ENCODE assay signal across 1 cellular context in the genomic region with DNA sequence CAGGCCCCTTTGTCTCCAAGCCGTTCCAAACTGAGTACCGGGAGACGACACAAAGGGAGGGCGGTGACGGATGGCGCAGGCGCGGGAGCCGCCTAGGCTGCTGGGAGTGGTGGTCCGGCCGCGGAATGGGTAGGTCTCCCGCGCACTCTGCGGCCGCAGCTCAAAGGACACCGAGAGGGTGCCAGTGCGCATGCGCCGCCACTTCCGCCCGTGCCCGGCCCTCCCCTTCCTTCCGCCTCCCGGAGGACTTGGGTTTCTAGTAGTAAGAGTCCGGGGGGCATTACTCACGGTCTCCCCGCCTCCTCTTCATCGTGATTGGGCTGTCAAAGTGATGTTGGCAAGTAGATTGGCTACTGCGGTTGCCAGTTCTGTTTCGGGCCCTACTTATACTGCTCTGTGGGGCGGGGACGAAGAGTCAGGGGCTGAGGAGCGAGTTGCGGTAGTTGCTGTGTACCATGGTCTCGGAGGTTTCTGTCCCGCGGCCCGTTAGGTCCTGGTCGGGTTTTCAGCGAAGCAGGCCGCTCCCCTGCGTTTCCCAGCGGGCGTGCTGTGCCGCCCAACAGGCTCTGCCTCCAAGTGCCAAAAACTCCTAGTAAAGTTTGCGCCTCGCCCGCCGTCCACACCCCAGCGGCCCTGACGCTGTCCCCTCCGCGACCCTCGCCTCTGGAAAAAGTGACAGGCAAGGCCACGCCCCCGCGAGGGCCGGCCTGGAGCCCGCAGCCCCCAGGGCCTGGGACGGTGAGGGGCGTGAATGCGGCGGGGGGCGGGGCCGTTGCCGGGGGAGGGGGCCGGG.
TF ChIP-seq lines count a peak whose summit lies in the region.

No MANE protein-coding gene starts in this region.

TF ChIP-seq in GM12878, 131 proteins besides CTCF, POLR2A, EP300 and RAD21 (continued from another document and continues in another):
- TF ChIP-seq, protein P1, sequence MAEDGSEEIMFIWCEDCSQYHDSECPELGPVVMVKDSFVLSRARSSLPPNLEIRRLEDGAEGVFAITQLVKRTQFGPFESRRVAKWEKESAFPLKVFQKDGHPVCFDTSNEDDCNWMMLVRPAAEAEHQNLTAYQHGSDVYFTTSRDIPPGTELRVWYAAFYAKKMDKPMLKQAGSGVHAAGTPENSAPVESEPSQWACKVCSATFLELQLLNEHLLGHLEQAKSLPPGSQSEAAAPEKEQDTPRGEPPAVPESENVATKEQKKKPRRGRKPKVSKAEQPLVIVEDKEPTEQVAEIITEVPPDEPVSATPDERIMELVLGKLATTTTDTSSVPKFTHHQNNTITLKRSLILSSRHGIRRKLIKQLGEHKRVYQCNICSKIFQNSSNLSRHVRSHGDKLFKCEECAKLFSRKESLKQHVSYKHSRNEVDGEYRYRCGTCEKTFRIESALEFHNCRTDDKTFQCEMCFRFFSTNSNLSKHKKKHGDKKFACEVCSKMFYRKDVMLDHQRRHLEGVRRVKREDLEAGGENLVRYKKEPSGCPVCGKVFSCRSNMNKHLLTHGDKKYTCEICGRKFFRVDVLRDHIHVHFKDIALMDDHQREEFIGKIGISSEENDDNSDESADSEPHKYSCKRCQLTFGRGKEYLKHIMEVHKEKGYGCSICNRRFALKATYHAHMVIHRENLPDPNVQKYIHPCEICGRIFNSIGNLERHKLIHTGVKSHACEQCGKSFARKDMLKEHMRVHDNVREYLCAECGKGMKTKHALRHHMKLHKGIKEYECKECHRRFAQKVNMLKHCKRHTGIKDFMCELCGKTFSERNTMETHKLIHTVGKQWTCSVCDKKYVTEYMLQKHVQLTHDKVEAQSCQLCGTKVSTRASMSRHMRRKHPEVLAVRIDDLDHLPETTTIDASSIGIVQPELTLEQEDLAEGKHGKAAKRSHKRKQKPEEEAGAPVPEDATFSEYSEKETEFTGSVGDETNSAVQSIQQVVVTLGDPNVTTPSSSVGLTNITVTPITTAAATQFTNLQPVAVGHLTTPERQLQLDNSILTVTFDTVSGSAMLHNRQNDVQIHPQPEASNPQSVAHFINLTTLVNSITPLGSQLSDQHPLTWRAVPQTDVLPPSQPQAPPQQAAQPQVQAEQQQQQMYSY (CRISPR knock-in tag; IDR thresholded peaks at IDR 0.05), result peak; percentile 53; the same call in 1 of the 2 replicates
- TF ChIP-seq SRF (IDR thresholded peaks at IDR 0.05; ENCODE audit: low read depth in 2 of 2, low read length in 2 of 2) (no peak), NRF1 (conservative IDR thresholded peaks at IDR 0.05; ENCODE audit: low read depth, low read length) (peak; percentile 96), CHD2 (IDR thresholded peaks at IDR 0.05; ENCODE audit: borderline replicate concordance, low read depth, low read length) (peak; percentile 93), BACH1 (IDR thresholded peaks at IDR 0.05; ENCODE audit: borderline replicate concordance) (peak; percentile 93), TCF3 (IDR thresholded peaks at IDR 0.05; ENCODE audit: borderline replicate concordance, insufficient read depth, low read depth, low read length) (peak; percentile 62; the same call in 1 of the 2 replicates), ETV6 (conservative IDR thresholded peaks at IDR 0.05 in 1 of 2, IDR thresholded peaks at IDR 0.05 in 1 of 2; ENCODE audit: borderline replicate concordance in 1 of 2, low read depth in 1 of 2) (no peak; a peak in 1 of 4 replicates), NFIC (IDR thresholded peaks at IDR 0.05; ENCODE audit: low read depth, low read length) (no peak), TBL1XR1 (IDR thresholded peaks at IDR 0.05; ENCODE audit: low read depth, low read length) (peak; percentile 24; the same call in 1 of the 2 replicates), ESRRA (IDR thresholded peaks at IDR 0.05; ENCODE audit: low read length) (peak; percentile 54; the same call in 1 of the 2 replicates), DPF2 (IDR thresholded peaks at IDR 0.05) (peak; percentile 94), BHLHE40 (IDR thresholded peaks at IDR 0.05; ENCODE audit: borderline replicate concordance in 1 of 2, low read depth in 2 of 2, low read length in 1 of 2) (peak; percentile 99 to 100), HCFC1 (IDR thresholded peaks at IDR 0.05; ENCODE audit: low read length) (peak; percentile 81), POLR2AphosphoS5 (IDR thresholded peaks at IDR 0.05; ENCODE audit: low read length) (peak; percentile 100), RFX5 (IDR thresholded peaks at IDR 0.05; ENCODE audit: low read depth, low read length) (no peak), EZH2 (IDR thresholded peaks at IDR 0.05; ENCODE audit: borderline replicate concordance, control insufficient read depth, low read depth, low read length) (no peak), RUNX3 (IDR thresholded peaks at IDR 0.05; ENCODE audit: low read length) (no peak), CBX5 (IDR thresholded peaks at IDR 0.05; ENCODE audit: low read depth) (no peak), NR2C2 (IDR thresholded peaks at IDR 0.05; ENCODE audit: borderline replicate concordance, control insufficient read depth, insufficient read length, low read depth) (no peak), TCF12 (IDR thresholded peaks at IDR 0.05; ENCODE audit: low read depth, low read length) (peak; percentile 57; the same call in 1 of the 2 replicates), SIN3A (IDR thresholded peaks at IDR 0.05; ENCODE audit: low read depth, low read length) (peak; percentile 40; the same call in 1 of the 2 replicates), MEF2B (IDR thresholded peaks at IDR 0.05; ENCODE audit: partially characterized antibody, poor library complexity, severe bottlenecking) (peak; percentile 55), CHD4 (IDR thresholded peaks at IDR 0.05) (no peak), FOS (IDR thresholded peaks at IDR 0.05; ENCODE audit: borderline replicate concordance, extremely low read depth, insufficient read length) (peak; percentile 97), YY1 (IDR thresholded peaks at IDR 0.05; ENCODE audit: low read depth, low read length) (no peak), ZBED1 (IDR thresholded peaks at IDR 0.05; ENCODE audit: borderline replicate concordance) (0 out of 2 replicates have a peak, but pooled peaks have one; percentile 25), TAF1 (IDR thresholded peaks at IDR 0.05; ENCODE audit: borderline replicate concordance, low read depth, low read length) (peak; percentile 80), EGR1 (IDR thresholded peaks at IDR 0.05; ENCODE audit: borderline replicate concordance in 1 of 2, low read depth in 2 of 2, low read length in 2 of 2) (peak in 1 of 2 experiments; percentile 44; a peak in 1 of 3 replicates), ZNF207 (IDR thresholded peaks at IDR 0.05; ENCODE audit: borderline replicate concordance) (peak; percentile 96; the same call in 1 of the 2 replicates)
- TF ChIP-seq, protein P2, sequence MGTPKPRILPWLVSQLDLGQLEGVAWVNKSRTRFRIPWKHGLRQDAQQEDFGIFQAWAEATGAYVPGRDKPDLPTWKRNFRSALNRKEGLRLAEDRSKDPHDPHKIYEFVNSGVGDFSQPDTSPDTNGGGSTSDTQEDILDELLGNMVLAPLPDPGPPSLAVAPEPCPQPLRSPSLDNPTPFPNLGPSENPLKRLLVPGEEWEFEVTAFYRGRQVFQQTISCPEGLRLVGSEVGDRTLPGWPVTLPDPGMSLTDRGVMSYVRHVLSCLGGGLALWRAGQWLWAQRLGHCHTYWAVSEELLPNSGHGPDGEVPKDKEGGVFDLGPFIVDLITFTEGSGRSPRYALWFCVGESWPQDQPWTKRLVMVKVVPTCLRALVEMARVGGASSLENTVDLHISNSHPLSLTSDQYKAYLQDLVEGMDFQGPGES (IDR thresholded peaks at IDR 0.05), result peak; percentile 93
- TF ChIP-seq, protein P3, sequence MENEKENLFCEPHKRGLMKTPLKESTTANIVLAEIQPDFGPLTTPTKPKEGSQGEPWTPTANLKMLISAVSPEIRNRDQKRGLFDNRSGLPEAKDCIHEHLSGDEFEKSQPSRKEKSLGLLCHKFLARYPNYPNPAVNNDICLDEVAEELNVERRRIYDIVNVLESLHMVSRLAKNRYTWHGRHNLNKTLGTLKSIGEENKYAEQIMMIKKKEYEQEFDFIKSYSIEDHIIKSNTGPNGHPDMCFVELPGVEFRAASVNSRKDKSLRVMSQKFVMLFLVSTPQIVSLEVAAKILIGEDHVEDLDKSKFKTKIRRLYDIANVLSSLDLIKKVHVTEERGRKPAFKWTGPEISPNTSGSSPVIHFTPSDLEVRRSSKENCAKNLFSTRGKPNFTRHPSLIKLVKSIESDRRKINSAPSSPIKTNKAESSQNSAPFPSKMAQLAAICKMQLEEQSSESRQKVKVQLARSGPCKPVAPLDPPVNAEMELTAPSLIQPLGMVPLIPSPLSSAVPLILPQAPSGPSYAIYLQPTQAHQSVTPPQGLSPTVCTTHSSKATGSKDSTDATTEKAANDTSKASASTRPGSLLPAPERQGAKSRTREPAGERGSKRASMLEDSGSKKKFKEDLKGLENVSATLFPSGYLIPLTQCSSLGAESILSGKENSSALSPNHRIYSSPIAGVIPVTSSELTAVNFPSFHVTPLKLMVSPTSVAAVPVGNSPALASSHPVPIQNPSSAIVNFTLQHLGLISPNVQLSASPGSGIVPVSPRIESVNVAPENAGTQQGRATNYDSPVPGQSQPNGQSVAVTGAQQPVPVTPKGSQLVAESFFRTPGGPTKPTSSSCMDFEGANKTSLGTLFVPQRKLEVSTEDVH (IDR thresholded peaks at IDR 0.05; ENCODE audit: low read depth, partially characterized antibody), result peak; percentile 31
- TF ChIP-seq, protein P4, sequence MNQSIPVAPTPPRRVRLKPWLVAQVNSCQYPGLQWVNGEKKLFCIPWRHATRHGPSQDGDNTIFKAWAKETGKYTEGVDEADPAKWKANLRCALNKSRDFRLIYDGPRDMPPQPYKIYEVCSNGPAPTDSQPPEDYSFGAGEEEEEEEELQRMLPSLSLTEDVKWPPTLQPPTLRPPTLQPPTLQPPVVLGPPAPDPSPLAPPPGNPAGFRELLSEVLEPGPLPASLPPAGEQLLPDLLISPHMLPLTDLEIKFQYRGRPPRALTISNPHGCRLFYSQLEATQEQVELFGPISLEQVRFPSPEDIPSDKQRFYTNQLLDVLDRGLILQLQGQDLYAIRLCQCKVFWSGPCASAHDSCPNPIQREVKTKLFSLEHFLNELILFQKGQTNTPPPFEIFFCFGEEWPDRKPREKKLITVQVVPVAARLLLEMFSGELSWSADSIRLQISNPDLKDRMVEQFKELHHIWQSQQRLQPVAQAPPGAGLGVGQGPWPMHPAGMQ (IDR thresholded peaks at IDR 0.05; ENCODE audit: borderline replicate concordance), result no peak
- TF ChIP-seq, protein P5, sequence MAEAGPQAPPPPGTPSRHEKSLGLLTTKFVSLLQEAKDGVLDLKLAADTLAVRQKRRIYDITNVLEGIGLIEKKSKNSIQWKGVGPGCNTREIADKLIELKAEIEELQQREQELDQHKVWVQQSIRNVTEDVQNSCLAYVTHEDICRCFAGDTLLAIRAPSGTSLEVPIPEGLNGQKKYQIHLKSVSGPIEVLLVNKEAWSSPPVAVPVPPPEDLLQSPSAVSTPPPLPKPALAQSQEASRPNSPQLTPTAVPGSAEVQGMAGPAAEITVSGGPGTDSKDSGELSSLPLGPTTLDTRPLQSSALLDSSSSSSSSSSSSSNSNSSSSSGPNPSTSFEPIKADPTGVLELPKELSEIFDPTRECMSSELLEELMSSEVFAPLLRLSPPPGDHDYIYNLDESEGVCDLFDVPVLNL (IDR thresholded peaks at IDR 0.05; ENCODE audit: low read depth, low read length), result peak; percentile 65; the same call in 1 of the 2 replicates
- TF ChIP-seq, protein P6, sequence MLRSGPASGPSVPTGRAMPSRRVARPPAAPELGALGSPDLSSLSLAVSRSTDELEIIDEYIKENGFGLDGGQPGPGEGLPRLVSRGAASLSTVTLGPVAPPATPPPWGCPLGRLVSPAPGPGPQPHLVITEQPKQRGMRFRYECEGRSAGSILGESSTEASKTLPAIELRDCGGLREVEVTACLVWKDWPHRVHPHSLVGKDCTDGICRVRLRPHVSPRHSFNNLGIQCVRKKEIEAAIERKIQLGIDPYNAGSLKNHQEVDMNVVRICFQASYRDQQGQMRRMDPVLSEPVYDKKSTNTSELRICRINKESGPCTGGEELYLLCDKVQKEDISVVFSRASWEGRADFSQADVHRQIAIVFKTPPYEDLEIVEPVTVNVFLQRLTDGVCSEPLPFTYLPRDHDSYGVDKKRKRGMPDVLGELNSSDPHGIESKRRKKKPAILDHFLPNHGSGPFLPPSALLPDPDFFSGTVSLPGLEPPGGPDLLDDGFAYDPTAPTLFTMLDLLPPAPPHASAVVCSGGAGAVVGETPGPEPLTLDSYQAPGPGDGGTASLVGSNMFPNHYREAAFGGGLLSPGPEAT (IDR thresholded peaks at IDR 0.05; ENCODE audit: low read depth), result peak; percentile 53
- TF ChIP-seq, protein P7, sequence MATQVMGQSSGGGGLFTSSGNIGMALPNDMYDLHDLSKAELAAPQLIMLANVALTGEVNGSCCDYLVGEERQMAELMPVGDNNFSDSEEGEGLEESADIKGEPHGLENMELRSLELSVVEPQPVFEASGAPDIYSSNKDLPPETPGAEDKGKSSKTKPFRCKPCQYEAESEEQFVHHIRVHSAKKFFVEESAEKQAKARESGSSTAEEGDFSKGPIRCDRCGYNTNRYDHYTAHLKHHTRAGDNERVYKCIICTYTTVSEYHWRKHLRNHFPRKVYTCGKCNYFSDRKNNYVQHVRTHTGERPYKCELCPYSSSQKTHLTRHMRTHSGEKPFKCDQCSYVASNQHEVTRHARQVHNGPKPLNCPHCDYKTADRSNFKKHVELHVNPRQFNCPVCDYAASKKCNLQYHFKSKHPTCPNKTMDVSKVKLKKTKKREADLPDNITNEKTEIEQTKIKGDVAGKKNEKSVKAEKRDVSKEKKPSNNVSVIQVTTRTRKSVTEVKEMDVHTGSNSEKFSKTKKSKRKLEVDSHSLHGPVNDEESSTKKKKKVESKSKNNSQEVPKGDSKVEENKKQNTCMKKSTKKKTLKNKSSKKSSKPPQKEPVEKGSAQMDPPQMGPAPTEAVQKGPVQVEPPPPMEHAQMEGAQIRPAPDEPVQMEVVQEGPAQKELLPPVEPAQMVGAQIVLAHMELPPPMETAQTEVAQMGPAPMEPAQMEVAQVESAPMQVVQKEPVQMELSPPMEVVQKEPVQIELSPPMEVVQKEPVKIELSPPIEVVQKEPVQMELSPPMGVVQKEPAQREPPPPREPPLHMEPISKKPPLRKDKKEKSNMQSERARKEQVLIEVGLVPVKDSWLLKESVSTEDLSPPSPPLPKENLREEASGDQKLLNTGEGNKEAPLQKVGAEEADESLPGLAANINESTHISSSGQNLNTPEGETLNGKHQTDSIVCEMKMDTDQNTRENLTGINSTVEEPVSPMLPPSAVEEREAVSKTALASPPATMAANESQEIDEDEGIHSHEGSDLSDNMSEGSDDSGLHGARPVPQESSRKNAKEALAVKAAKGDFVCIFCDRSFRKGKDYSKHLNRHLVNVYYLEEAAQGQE (IDR thresholded peaks at IDR 0.05; ENCODE audit: low read depth, low read length), result no peak
- TF ChIP-seq, protein P8, sequence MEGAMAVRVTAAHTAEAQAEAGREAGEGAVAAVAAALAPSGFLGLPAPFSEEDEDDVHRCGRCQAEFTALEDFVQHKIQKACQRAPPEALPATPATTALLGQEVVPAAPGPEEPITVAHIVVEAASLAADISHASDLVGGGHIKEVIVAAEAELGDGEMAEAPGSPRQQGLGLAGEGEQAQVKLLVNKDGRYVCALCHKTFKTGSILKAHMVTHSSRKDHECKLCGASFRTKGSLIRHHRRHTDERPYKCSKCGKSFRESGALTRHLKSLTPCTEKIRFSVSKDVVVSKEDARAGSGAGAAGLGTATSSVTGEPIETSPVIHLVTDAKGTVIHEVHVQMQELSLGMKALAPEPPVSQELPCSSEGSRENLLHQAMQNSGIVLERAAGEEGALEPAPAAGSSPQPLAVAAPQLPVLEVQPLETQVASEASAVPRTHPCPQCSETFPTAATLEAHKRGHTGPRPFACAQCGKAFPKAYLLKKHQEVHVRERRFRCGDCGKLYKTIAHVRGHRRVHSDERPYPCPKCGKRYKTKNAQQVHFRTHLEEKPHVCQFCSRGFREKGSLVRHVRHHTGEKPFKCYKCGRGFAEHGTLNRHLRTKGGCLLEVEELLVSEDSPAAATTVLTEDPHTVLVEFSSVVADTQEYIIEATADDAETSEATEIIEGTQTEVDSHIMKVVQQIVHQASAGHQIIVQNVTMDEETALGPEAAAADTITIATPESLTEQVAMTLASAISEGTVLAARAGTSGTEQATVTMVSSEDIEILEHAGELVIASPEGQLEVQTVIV (IDR thresholded peaks at IDR 0.05; ENCODE audit: borderline replicate concordance, partially characterized antibody), result peak; percentile 63
